In genomic region chr10:14588084-14588937, GRCh38 we compare ENCODE assay signal across 8 cellular contexts.
DNase-seq lines count a peak whose midpoint lies in the region; ATAC-seq and TF ChIP-seq lines count a peak whose summit lies in the region.

No MANE protein-coding gene starts in this region.

- H2AK5ac ChIP-seq in trophoblast cell (ENCODE audit: low read length), result no peak overlapping the region

- peak overlapping the region; percentile 31 for H3K4me3 ChIP-seq in WI38 (ENCODE audit: low read depth, low read length)
- no peak overlapping the region for H3K4me3 ChIP-seq in esophagus (ENCODE audit: low read depth in 1 of 2, low read length in 2 of 2)
- no peak overlapping the region for H3K4me3 ChIP-seq in trophoblast cell (ENCODE audit: low read depth, low read length)
- H3K4me3 ChIP-seq in testis, result no peak overlapping the region

- H3K79me2 ChIP-seq in trophoblast cell (ENCODE audit: control insufficient read depth, insufficient read depth, low read length, poor library complexity), result no peaks in the 10 kb centered on the region

- no peak overlapping the region for H2BK120ac ChIP-seq in trophoblast cell (ENCODE audit: insufficient read depth, low read length, poor library complexity)

- H3K4me1 ChIP-seq in esophagus (ENCODE audit: control insufficient read depth in 2 of 2, insufficient read depth in 2 of 2, low read length in 1 of 2), result peaks cover 2% of the 10 kb centered on the region in 2 donors
- peaks cover 12 to 23% of the 10 kb centered on the region in 2 experiments for H3K4me1 ChIP-seq in trophoblast cell (ENCODE audit: control insufficient read depth in 1 of 2, insufficient read depth in 2 of 2, low read length in 2 of 2)
- H3K4me1 ChIP-seq in testis, result no peaks in the 10 kb centered on the region

- 58 to 66% methylated on average over 13 of the region's 13 CpGs for WGBS in esophagus, 2 donors
- WGBS in trophoblast cell (ENCODE audit: extremely low coverage, insufficient coverage, insufficient read length), result no CpG with 5 or more reads among the region's 13 CpGs
- 85 to 86% methylated on average over 12 to 13 of the region's 13 CpGs for WGBS in testis, 2 donors

- H4K91ac ChIP-seq in trophoblast cell (ENCODE audit: low read depth, low read length), result no peak overlapping the region

- peak overlapping the region; percentile 17 for H3K4me2 ChIP-seq in trophoblast cell (ENCODE audit: low read length)

- intact Hi-C loops in testis (cut with DNase I; ENCODE audit: low total_unique reads), result no loop called here

- H2AFZ ChIP-seq in trophoblast cell (ENCODE audit: insufficient read depth, low read length, poor library complexity), result no peak overlapping the region

- TF ChIP-seq CTCF in WI38 (IDR thresholded peaks at IDR 0.05; ENCODE audit: low read depth, low read length), result no peak
- TF ChIP-seq CTCF in testis (IDR thresholded peaks at IDR 0.05), result no peak

- H3K18ac ChIP-seq in trophoblast cell (ENCODE audit: low read length), result peak overlapping the region; percentile 57

- ATAC-seq in GM18858 (IDR thresholded peaks at IDR 0.05; ENCODE audit: unreplicated experiment), result peak; percentile 52
- peak; percentile 55 for ATAC-seq in HG02885 (IDR thresholded peaks at IDR 0.05; ENCODE audit: poor library complexity, unreplicated experiment)

- no peak overlapping the region for H3K23ac ChIP-seq in trophoblast cell (ENCODE audit: low read length)

- H3K79me1 ChIP-seq in trophoblast cell (ENCODE audit: low read length), result peaks cover 3% of the 10 kb centered on the region

- no peak overlapping the region for H4K12ac ChIP-seq in trophoblast cell (ENCODE audit: low read depth, low read length)

- H2BK5ac ChIP-seq in trophoblast cell (ENCODE audit: low read depth, low read length, poor library complexity), result no peak overlapping the region

- TF ChIP-seq POLR2A in testis (IDR thresholded peaks at IDR 0.05), result no peak

- peak overlapping the region; percentile 65 to 78 for H3K27ac ChIP-seq in esophagus (ENCODE audit: low read depth in 2 of 2, low read length in 1 of 2)
- H3K27ac ChIP-seq in trophoblast cell (ENCODE audit: low read depth, low read length), result peak overlapping the region; percentile 36
- no peak overlapping the region for H3K27ac ChIP-seq in testis

- H2BK12ac ChIP-seq in trophoblast cell (ENCODE audit: low read length), result no peak overlapping the region

- H3K9me3 ChIP-seq in esophagus (ENCODE audit: control insufficient read depth in 2 of 2, insufficient read depth in 1 of 2, low read depth in 1 of 2, low read length in 1 of 2), result no peaks in the 10 kb centered on the region
- H3K9me3 ChIP-seq in trophoblast cell (ENCODE audit: insufficient read depth, low read depth, low read length), result peaks cover 2% of the 10 kb centered on the region
- no peaks in the 10 kb centered on the region for H3K9me3 ChIP-seq in testis

- DNase-seq in trophoblast cell, result peak; percentile 93 to 94
- no peak for DNase-seq in testis
- no peak for DNase-seq in NCI-H1694 treated with DMSO at 0.1 percent for 48 hours (lab: John Stamatoyannopoulos, UW)
- DNase-seq in SIG-M5 (lab: John Stamatoyannopoulos, UW), result no peak

- H4K8ac ChIP-seq in trophoblast cell (ENCODE audit: low read depth, low read length), result no peak overlapping the region

- peaks cover 0 to 2% of the 10 kb centered on the region in 2 donors for H3K36me3 ChIP-seq in esophagus (ENCODE audit: control insufficient read depth in 2 of 2, insufficient read depth in 2 of 2, low read length in 1 of 2)
- H3K36me3 ChIP-seq in trophoblast cell (ENCODE audit: control insufficient read depth in 1 of 2, insufficient read depth in 2 of 2, low read length in 2 of 2), result peaks cover 3 to 5% of the 10 kb centered on the region in 2 experiments
- no peaks in the 10 kb centered on the region for H3K36me3 ChIP-seq in testis (ENCODE audit: low read depth, missing control alignments)

- H3K27me3 ChIP-seq in esophagus (ENCODE audit: control insufficient read depth in 1 of 2, insufficient read depth in 2 of 2, low read length in 2 of 2) (no peaks in the 10 kb centered on the region), trophoblast cell (ENCODE audit: insufficient read depth, low read length) (no peaks in the 10 kb centered on the region), testis (no peaks in the 10 kb centered on the region)

- no peak overlapping the region for H3K9ac ChIP-seq in trophoblast cell (ENCODE audit: low read length)

- H3K4ac ChIP-seq in trophoblast cell (ENCODE audit: low read depth, low read length), result no peak overlapping the region

- H3K14ac ChIP-seq in trophoblast cell (ENCODE audit: low read length), result no peak overlapping the region

Comparison
In these comparisons a context has a peak if more than half of its experiments do, and no peak if none do; other contexts are left out.
1. H3K27ac ChIP-seq: peak in esophagus (2 of 2) and trophoblast cell (single experiment); none in testis (0 of 2).
2. DNase-seq: peak in trophoblast cell (2 of 2); none in testis (single experiment), NCI-H1694 treated with DMSO at 0.1 percent for 48 hours (single experiment) and SIG-M5 (single experiment).